ENCODE assay signal across 10 cellular contexts in the genomic region with DNA sequence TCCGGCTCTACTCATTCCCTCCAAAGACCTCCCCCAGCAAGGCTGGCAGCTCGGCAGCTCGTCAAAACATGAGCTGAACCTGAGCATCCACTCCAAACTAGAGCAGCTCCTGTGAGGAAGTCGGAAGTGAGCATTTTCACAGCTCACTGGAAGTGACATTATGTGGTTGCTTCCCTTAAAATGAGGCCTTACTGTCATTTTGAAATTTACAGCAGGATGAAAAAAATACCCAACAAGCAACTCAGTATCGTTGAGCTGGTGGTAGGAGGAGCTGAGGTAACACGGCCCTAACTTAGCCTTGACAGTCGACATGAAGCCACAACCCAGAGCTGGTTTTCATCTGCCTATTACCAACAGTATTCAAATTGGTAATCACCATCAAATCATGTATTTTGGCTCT. TPM values are rescaled to one million over a fixed set of nuclear protein-coding genes. Genes with fewer than 3 reads are reported as not detected.
A peak's percentile ranks its signal among the peaks of the same experiment; 100 is the strongest.
DNase-seq lines count a peak whose midpoint lies in the region; ATAC-seq, FAIRE-seq and TF ChIP-seq lines count a peak whose summit lies in the region.
"Had no signal": no experiment of that assay in that cellular context is flagged by ENCODE, and none has a peak within 500 bp of the region (broad histone marks: within the 10 kb centered on the region; RNA-seq: fewer than 3 reads in every experiment).

No MANE protein-coding gene starts in this region.

- H3K79me2 ChIP-seq in OCI-LY3 (ENCODE audit: low read length) (peaks cover 5% of the 10 kb centered on the region; the same call in 1 of the 2 replicates), H1 (ENCODE audit: control insufficient read depth in 1 of 2, insufficient read depth in 2 of 2, low read length in 2 of 2) (peaks cover 0 to 19% of the 10 kb centered on the region in 2 experiments; a peak in 1 of 4 replicates)

- no peak overlapping the region for H4K5ac ChIP-seq in H1 (ENCODE audit: insufficient read length, low read depth, low read length)

- H3K36me3 ChIP-seq in heart left ventricle (peaks cover 0 to 33% (median 14%) of the 10 kb centered on the region in 9 donors), OCI-LY3 (replicated peaks; ENCODE audit: low read depth, low read length) (peaks cover 12% of the 10 kb centered on the region), H1 (ENCODE audit: control insufficient read depth in 2 of 4, insufficient read depth in 4 of 4, low read length in 3 of 4) (peaks cover 0 to 6% (median 2%) of the 10 kb centered on the region in 4 experiments; a peak in 3 of 8 replicates), mucosa of descending colon (ENCODE audit: low read depth) (no peaks in the 10 kb centered on the region)

- H3K4me1 ChIP-seq in heart left ventricle (peaks cover 0 to 84% (median 64%) of the 10 kb centered on the region in 12 donors), OCI-LY3 (ENCODE audit: low read length) (peaks cover 57% of the 10 kb centered on the region), H1 (replicated peaks in 1 of 4; ENCODE audit: control insufficient read depth in 3 of 4, insufficient read depth in 4 of 4, low read length in 3 of 4) (no peaks in the 10 kb centered on the region; a peak in 1 of 7 replicates), mucosa of descending colon (ENCODE audit: low read depth) (peaks cover 17% of the 10 kb centered on the region)

- H3K9ac ChIP-seq in OCI-LY3 (ENCODE audit: low read length) (peak overlapping the region; percentile 41), H1 (replicated peaks in 1 of 4; ENCODE audit: extremely low read depth in 1 of 4, low read depth in 3 of 4, low read length in 3 of 4) (no peak overlapping the region)

- H2BK5ac ChIP-seq in H1 (ENCODE audit: low read depth, low read length), result peak overlapping the region; percentile 10; the same call in 1 of the 2 replicates

- TF ChIP-seq RAD21 in H1 (IDR thresholded peaks at IDR 0.05 in 1 of 2, conservative IDR thresholded peaks at IDR 0.05 in 1 of 2; ENCODE audit: low read depth in 2 of 2, low read length in 2 of 2), result no peak

- H2BK12ac ChIP-seq in H1 (ENCODE audit: low read depth, low read length), result no peak overlapping the region

- H3K9me3 ChIP-seq in heart left ventricle (no peaks in the 10 kb centered on the region), OCI-LY3 (ENCODE audit: insufficient read depth, low read length) (no peaks in the 10 kb centered on the region), H1 (ENCODE audit: insufficient read depth in 2 of 2, low read depth in 1 of 2, low read length in 1 of 2) (no peaks in the 10 kb centered on the region), mucosa of descending colon (no peaks in the 10 kb centered on the region)

- no peak overlapping the region for H4K8ac ChIP-seq in H1 (ENCODE audit: extremely low read depth, insufficient read depth, low read length)

- no peak overlapping the region for H3K56ac ChIP-seq in H1 (replicated peaks; ENCODE audit: insufficient read length, low read depth, low read length)

- H2AK5ac ChIP-seq in H1 (ENCODE audit: low read depth, low read length), result no peak overlapping the region

- DNase-seq in heart left ventricle, result no peak
- DNase-seq in Right ventricle myocardium superior, result no peak
- no peak for DNase-seq in H1 (ENCODE audit: low read depth in 1 of 2, low spot score in 2 of 2)
- DNase-seq in substantia nigra (lab: John Stamatoyannopoulos, UW), result no peak
- no peak for DNase-seq in mucosa of descending colon
- DNase-seq: effector CD8-positive, alpha-beta T cell had no signal

- peak overlapping the region; percentile 75 for H3K4me2 ChIP-seq in OCI-LY3 (ENCODE audit: low read length)
- H3K4me2 ChIP-seq in H1 (ENCODE audit: insufficient read depth in 1 of 2, low read depth in 2 of 2, low read length in 2 of 2), result no peak overlapping the region

- H3K27me3 ChIP-seq in heart left ventricle, result no peaks in the 10 kb centered on the region
- H3K27me3 ChIP-seq in OCI-LY3 (ENCODE audit: low read depth, low read length), result no peaks in the 10 kb centered on the region
- H3K27me3 ChIP-seq in H1 (replicated peaks in 1 of 4; ENCODE audit: control insufficient read depth in 3 of 4, extremely low read depth in 1 of 4, insufficient read depth in 3 of 4, low read length in 3 of 4), result no peaks in the 10 kb centered on the region

- H4K20me1 ChIP-seq in OCI-LY3 (ENCODE audit: insufficient read depth, low read length) (no peaks in the 10 kb centered on the region), H1 (replicated peaks in 1 of 2; ENCODE audit: control insufficient read depth in 1 of 2, insufficient read depth in 2 of 2, low read length in 2 of 2) (peaks cover 6 to 16% of the 10 kb centered on the region in 2 experiments)

- no peak overlapping the region for H2AFZ ChIP-seq in OCI-LY3 (ENCODE audit: low read depth, low read length)
- H2AFZ ChIP-seq in H1 (ENCODE audit: low read length), result no peak overlapping the region

- H3K79me1 ChIP-seq in H1 (ENCODE audit: low read depth, low read length), result peaks cover 10% of the 10 kb centered on the region

- no peak for TF ChIP-seq CTCF in heart left ventricle (IDR thresholded peaks at IDR 0.05)
- TF ChIP-seq CTCF in OCI-LY3 (IDR thresholded peaks at IDR 0.05; ENCODE audit: low read depth, low read length), result no peak
- no peak for TF ChIP-seq CTCF in H1 (IDR thresholded peaks at IDR 0.05; ENCODE audit: control extremely low read depth in 1 of 3, insufficient read depth in 1 of 3, low read depth in 1 of 3, low read length in 3 of 3)
- no peak for TF ChIP-seq CTCF in mucosa of descending colon (IDR thresholded peaks at IDR 0.05)

- H4K91ac ChIP-seq in H1 (replicated peaks; ENCODE audit: insufficient read length, low read length), result no peak overlapping the region

- no peak for ATAC-seq in heart left ventricle
- ATAC-seq in Right ventricle myocardium superior (ENCODE audit: poor library complexity), result no peak
- no peak for ATAC-seq in HG03442 (IDR thresholded peaks at IDR 0.05; ENCODE audit: unreplicated experiment)
- no peak for ATAC-seq in mucosa of descending colon
- no peak for ATAC-seq in HG03175 (IDR thresholded peaks at IDR 0.05; ENCODE audit: unreplicated experiment)

- no peaks in the 10 kb centered on the region for H3K23me2 ChIP-seq in H1 (ENCODE audit: low read depth, low read length)

- FAIRE-seq in H1 (lab: Jason Lieb, UNC), result no peak

- no peak overlapping the region for H2BK120ac ChIP-seq in H1 (replicated peaks; ENCODE audit: low read depth, low read length)

- POLR2A ChIA-PET in H1 (lab: Charles Lee; ENCODE audit: partially characterized antibody), result interaction anchor here (1.2 kb wide), 1 partner anchor 326 kb away, joined by 3 read pairs; no protein-coding TSS in a partner anchor

- CTCF ChIA-PET in H1 (lab: Charles Lee; ENCODE audit: partially characterized antibody), result interaction anchor here (0.7 to 4.2 kb wide), 13 partner anchors 10 to 264 kb away, joined by 3 to 38 read pairs (median 4); no protein-coding TSS in a partner anchor

- no peak overlapping the region for H2BK15ac ChIP-seq in H1 (ENCODE audit: low read length)

- no peak for TF ChIP-seq POLR2A in heart left ventricle (IDR thresholded peaks at IDR 0.05)
- TF ChIP-seq POLR2A in H1 (IDR thresholded peaks at IDR 0.05; ENCODE audit: control extremely low read depth in 1 of 2, low read depth in 2 of 2, low read length in 2 of 2), result no peak

- H3K18ac ChIP-seq in H1 (ENCODE audit: extremely low read depth, low read length), result no peak overlapping the region

- 37 to 56% (median 48%) methylated on average over 6 to 7 of the region's 7 CpGs for WGBS in heart left ventricle, 4 donors
- 86% methylated on average over 7 of the region's 7 CpGs; no CpG with 5 or more reads in 1 of the 2 experiments for WGBS in H1 (ENCODE audit: extremely low coverage in 1 of 2, insufficient coverage in 1 of 2, insufficient read length in 1 of 2, insufficient replicate concordance in 2 of 2, low coverage in 1 of 2, low lambda C conversion rate in 2 of 2, missing lambda C conversion rate in 1 of 2), 2 experiments

- H3K27ac ChIP-seq in heart left ventricle (peak overlapping the region in 10 of 12 donors; percentile 29 to 86 (median 54)), OCI-LY3 (ENCODE audit: low read length) (peak overlapping the region; percentile 66), H1 (ENCODE audit: low read depth, low read length) (no peak overlapping the region), substantia nigra (ENCODE audit: low read depth, low read length, poor library complexity, severe bottlenecking) (peak overlapping the region; percentile 62)
- H3K27ac ChIP-seq: VCaP had no signal

- no peak overlapping the region for H3K23ac ChIP-seq in H1 (ENCODE audit: insufficient read length)

- no peak overlapping the region for H3K4ac ChIP-seq in H1 (replicated peaks; ENCODE audit: insufficient read length, low read depth, low read length)

- TF ChIP-seq EP300 in H1 (IDR thresholded peaks at IDR 0.05; ENCODE audit: borderline replicate concordance in 1 of 2, low read depth in 2 of 2, low read length in 2 of 2), result no peak

- intact Hi-C loops in heart left ventricle (cut with DNase I), result no loop called here
- intact Hi-C loops in Right ventricle myocardium superior (cut with DNase I), result no loop called here
- intact Hi-C loops in mucosa of descending colon (cut with DNase I, micrococcal nuclease), result no loop called here

- H2BK20ac ChIP-seq in H1 (ENCODE audit: low read length), result no peak overlapping the region

- no peak overlapping the region for H3K14ac ChIP-seq in H1 (ENCODE audit: insufficient read length)

- H3K4me3 ChIP-seq in heart left ventricle, result no peak overlapping the region
- H3K4me3 ChIP-seq in OCI-LY3 (ENCODE audit: low read length), result peak overlapping the region; percentile 43
- no peak overlapping the region for H3K4me3 ChIP-seq in H1 (ENCODE audit: extremely low read depth in 1 of 4, insufficient read depth in 2 of 4, low read depth in 3 of 4, low read length in 4 of 4)
- H3K4me3 ChIP-seq in mucosa of descending colon, result no peak overlapping the region

TF ChIP-seq in H1, 55 proteins besides CTCF, POLR2A, EP300 and RAD21:
- no peak for TF ChIP-seq EZH2 (IDR thresholded peaks at IDR 0.05; ENCODE audit: low read depth, low read length, severe bottlenecking)
- TF ChIP-seq ASH2L (IDR thresholded peaks at IDR 0.05; ENCODE audit: low read length), result no peak
- no peak for TF ChIP-seq TAF1 (IDR thresholded peaks at IDR 0.05; ENCODE audit: low read depth, low read length)

RNA-seq across cellular contexts. Expression of a gene that starts 38.0 kb away (rescaled TPM):
- 10 to 100 TPM; 15.4 to 30.9 (median 25.1) TPM for total RNA-seq in heart left ventricle
- polyA plus RNA-seq in heart left ventricle, result 10 to 100 TPM; 13.3 to 34.0 TPM
- total RNA-seq in Right ventricle myocardium superior, result 22.4 TPM
- total RNA-seq in H1 (2021; fragmentation: NEBNext Ultra II Directional; extraction: Animal tissue kit (Norgen Biotek cat#: 25700)), result 15.8 and 16.0 TPM in 2 replicates
- polyA plus RNA-seq in H1 (2011; rRNA removed), result 7.5 and 9.7 TPM in 2 replicates
- 10.9 TPM for polyA plus RNA-seq in H1 (2011; cell fraction: cytosol; rRNA removed)
- 8.2 TPM for polyA plus RNA-seq in H1 (2011; cell fraction: nucleus; rRNA removed)
- polyA plus RNA-seq in H1 (2012, experiment 1 of 2), result 9.2 to 12.3 TPM (median 10.6 TPM) in 4 replicates
- 1.6 TPM for polyA plus RNA-seq in H1 (2012, experiment 2 of 2)
- 8.8 TPM for polyA plus RNA-seq in H1 (2013, experiment 1 of 2)
- polyA plus RNA-seq in H1 (2013, experiment 2 of 2), result 8.5 TPM
- polyA minus RNA-seq in H1 (2011; rRNA and poly(A)+ RNA removed), result 14.1 and 15.9 TPM in 2 replicates
- 12.9 TPM for polyA minus RNA-seq in H1 (2011; cell fraction: cytosol; rRNA and poly(A)+ RNA removed)
- 10.2 TPM for polyA minus RNA-seq in H1 (2011; cell fraction: nucleus; rRNA and poly(A)+ RNA removed)
- 10 to 100 TPM; 20.0 to 41.3 (median 34.3) TPM for total RNA-seq in mucosa of descending colon
